ENCODE assay signal across 14 cellular contexts in the genomic region with DNA sequence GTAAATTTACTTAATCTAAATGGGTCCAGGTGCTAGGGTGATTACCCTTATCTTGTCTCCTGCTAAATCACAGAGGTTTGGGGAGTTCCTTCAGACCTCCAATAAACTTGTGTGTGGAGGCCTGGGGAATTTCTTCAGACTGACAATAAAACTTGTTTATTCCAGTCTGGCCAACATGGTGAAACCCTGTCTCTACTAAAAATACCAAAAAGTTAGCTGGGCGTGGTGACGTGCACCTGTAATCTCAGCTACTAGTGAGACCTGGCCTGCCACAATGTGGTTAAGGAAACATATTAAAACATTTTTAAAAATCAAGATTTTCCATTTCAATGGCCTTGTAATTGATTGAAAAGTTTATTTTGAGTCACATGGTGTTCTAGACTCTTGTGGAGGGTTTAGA.
DNase-seq lines count a peak whose midpoint lies in the region; ATAC-seq and TF ChIP-seq lines count a peak whose summit lies in the region.
"Had no signal": no experiment of that assay in that cellular context is flagged by ENCODE, and none has a peak within 500 bp of the region (broad histone marks: within the 10 kb centered on the region; RNA-seq: fewer than 3 reads in every experiment).

No MANE protein-coding gene starts in this region.

- no peak for DNase-seq in activated T-cell treated with anti-CD3 and anti-CD28 coated beads, Interleukin-2, amount 50 U/mL, for 72 hours
- DNase-seq in activated T-cell treated with anti-CD3 and anti-CD28 coated beads, Interleukin-2, amount 50 U/mL, for 1 hour, result no peak
- no peak for DNase-seq in activated naive CD8-positive, alpha-beta T cell treated with anti-CD3 and anti-CD28 coated beads, Interleukin-2, amount 10 ng/mL, durations not matched to agents 7 days and 5 days
- DNase-seq in thyroid gland (peak; percentile 61 to 73), NCI-H2171 (lab: John Stamatoyannopoulos, UW) (no peak), SIG-M5 treated with dmso at 0.1 percent for 504 hours (lab: John Stamatoyannopoulos, UW; ENCODE audit: unreplicated experiment) (no peak)
- DNase-seq: activated CD4-positive, alpha-beta T cell treated with anti-CD3 and anti-CD28 coated beads, Interleukin-2, amount 50 U/mL, for 1 hour; anterior cingulate cortex; GF-D8; NCI-H524 treated with DMSO at 0.1 percent for 48 hours; SHP77 had no signal

- H3K27ac Mint-ChIP-seq in activated T-cell treated with anti-CD3 and anti-CD28 coated beads, Interleukin-2, amount 50 U/mL, for 72 hours, result peak overlapping the region; percentile 90
- peak overlapping the region; percentile 94 for H3K27ac Mint-ChIP-seq in activated naive CD8-positive, alpha-beta T cell treated with anti-CD3 and anti-CD28 coated beads, Interleukin-2, amount 10 ng/mL, durations not matched to agents 7 days and 5 days

- H3K4me3 ChIP-seq in thyroid gland (replicated peaks in 1 of 3), result no peak overlapping the region
- H3K4me3 ChIP-seq: neural progenitor cell had no signal

- H3K4me1 Mint-ChIP-seq in activated T-cell treated with anti-CD3 and anti-CD28 coated beads, Interleukin-2, amount 50 U/mL, for 72 hours (ENCODE audit: low read depth), result peaks cover 23% of the 10 kb centered on the region
- peaks cover 15% of the 10 kb centered on the region for H3K4me1 Mint-ChIP-seq in activated naive CD8-positive, alpha-beta T cell treated with anti-CD3 and anti-CD28 coated beads, Interleukin-2, amount 10 ng/mL, durations not matched to agents 7 days and 5 days

- peak overlapping the region; percentile 61 to 81 for H3K4me3 Mint-ChIP-seq in activated T-cell treated with anti-CD3 and anti-CD28 coated beads, Interleukin-2, amount 50 U/mL, for 72 hours
- peak overlapping the region; percentile 77 for H3K4me3 Mint-ChIP-seq in activated naive CD8-positive, alpha-beta T cell treated with anti-CD3 and anti-CD28 coated beads, Interleukin-2, amount 10 ng/mL, durations not matched to agents 7 days and 5 days
- H3K4me3 Mint-ChIP-seq: neural progenitor cell had no signal

- POLR2A ChIA-PET in activated naive CD8-positive, alpha-beta T cell treated with anti-CD3 and anti-CD28 coated beads, Interleukin-2, amount 10 ng/mL, durations not matched to agents 7 days and 5 days (lab: Charles Lee), result no interaction called here

- H3K36me3 ChIP-seq in thyroid gland, result no peaks in the 10 kb centered on the region
- H3K36me3 ChIP-seq: neural progenitor cell had no signal

- no peaks in the 10 kb centered on the region for H3K27me3 Mint-ChIP-seq in activated T-cell treated with anti-CD3 and anti-CD28 coated beads, Interleukin-2, amount 50 U/mL, for 72 hours (ENCODE audit: low read depth)
- H3K27me3 Mint-ChIP-seq in activated naive CD8-positive, alpha-beta T cell treated with anti-CD3 and anti-CD28 coated beads, Interleukin-2, amount 10 ng/mL, durations not matched to agents 7 days and 5 days, result no peaks in the 10 kb centered on the region

- H3K9me3 ChIP-seq in thyroid gland, result no peaks in the 10 kb centered on the region

- H3K27me3 ChIP-seq in thyroid gland, result no peaks in the 10 kb centered on the region
- H3K27me3 ChIP-seq: neural progenitor cell had no signal

- H3K9me3 Mint-ChIP-seq in activated T-cell treated with anti-CD3 and anti-CD28 coated beads, Interleukin-2, amount 50 U/mL, for 72 hours, result no peaks in the 10 kb centered on the region
- no peaks in the 10 kb centered on the region for H3K9me3 Mint-ChIP-seq in activated naive CD8-positive, alpha-beta T cell treated with anti-CD3 and anti-CD28 coated beads, Interleukin-2, amount 10 ng/mL, durations not matched to agents 7 days and 5 days

- 50 to 52% methylated on average over 2 of the region's 2 CpGs for WGBS in thyroid gland, 2 donors

- H3K27ac ChIP-seq in thyroid gland, result peak overlapping the region; percentile 8 to 69 (median 40)

- TF ChIP-seq POLR2A in thyroid gland (IDR thresholded peaks at IDR 0.05), result no peak

- H3K36me3 Mint-ChIP-seq in activated T-cell treated with anti-CD3 and anti-CD28 coated beads, Interleukin-2, amount 50 U/mL, for 72 hours (ENCODE audit: insufficient read depth in 2 of 2), result no peaks in the 10 kb centered on the region
- H3K36me3 Mint-ChIP-seq in activated naive CD8-positive, alpha-beta T cell treated with anti-CD3 and anti-CD28 coated beads, Interleukin-2, amount 10 ng/mL, durations not matched to agents 7 days and 5 days, result peaks cover 2% of the 10 kb centered on the region

- H3K4me1 ChIP-seq in thyroid gland, result peaks cover 25 to 29% of the 10 kb centered on the region in 2 donors

- intact Hi-C loops in thyroid gland (cut with DNase I), result no loop called here

- ATAC-seq in activated T-cell treated with anti-CD3 and anti-CD28 coated beads, Interleukin-2, amount 50 U/mL, for 72 hours (replicated peaks in 1 of 2), result no peak
- ATAC-seq in HG02938 (IDR thresholded peaks at IDR 0.05; ENCODE audit: unreplicated experiment) (peak; percentile 36), HG03520 (IDR thresholded peaks at IDR 0.05; ENCODE audit: unreplicated experiment) (no peak)
- no peak for ATAC-seq in activated naive CD8-positive, alpha-beta T cell treated with anti-CD3 and anti-CD28 coated beads, Interleukin-2, amount 10 ng/mL, durations not matched to agents 7 days and 5 days (ENCODE audit: low read depth)

- TF ChIP-seq CTCF in thyroid gland (IDR thresholded peaks at IDR 0.05), result no peak

Comparison
In these comparisons a context has a peak if more than half of its experiments do, and no peak if none do; other contexts are left out.
1. DNase-seq: peak in thyroid gland (2 of 2); none in activated T-cell treated with anti-CD3 and anti-CD28 coated beads, Interleukin-2, amount 50 U/mL, for 72 hours (0 of 2), activated T-cell treated with anti-CD3 and anti-CD28 coated beads, Interleukin-2, amount 50 U/mL, for 1 hour (single experiment), activated naive CD8-positive, alpha-beta T cell treated with anti-CD3 and anti-CD28 coated beads, Interleukin-2, amount 10 ng/mL, durations not matched to agents 7 days and 5 days (single experiment), NCI-H2171 (single experiment) and SIG-M5 treated with dmso at 0.1 percent for 504 hours (single experiment).